16 cellular contexts compared by ENCODE assay signal in genomic region chr22:29003552-29003951, GRCh38. TPM values are rescaled to one million over a fixed set of nuclear protein-coding genes. Genes with fewer than 3 reads are reported as not detected.
DNase-seq lines count a peak whose midpoint lies in the region; ATAC-seq and TF ChIP-seq lines count a peak whose summit lies in the region.
"Had no signal": no experiment of that assay in that cellular context is flagged by ENCODE, and none has a peak within 500 bp of the region (broad histone marks: within the 10 kb centered on the region; RNA-seq: fewer than 3 reads in every experiment).

No MANE protein-coding gene starts in this region.

- no peak overlapping the region for H3K9ac ChIP-seq in HUES48 (ENCODE audit: low read depth, low read length)

- H3K27ac Mint-ChIP-seq in nephron progenitor cell (peak overlapping the region; percentile 48), T-helper 17 cell (no peak overlapping the region)

- no peaks in the 10 kb centered on the region for H3K9me3 ChIP-seq in HUES48 (ENCODE audit: control insufficient read depth, insufficient read depth, low read length)
- H3K9me3 ChIP-seq in ectodermal cell (ENCODE audit: control insufficient read depth, low read length): no peaks in the 10 kb centered on the region
- no peaks in the 10 kb centered on the region for H3K9me3 ChIP-seq in thyroid gland
- H3K9me3 ChIP-seq in T-helper 17 cell (ENCODE audit: control insufficient read depth, low read length, poor library complexity, severe bottlenecking): no peaks in the 10 kb centered on the region
- H3K9me3 ChIP-seq in body of pancreas: no peaks in the 10 kb centered on the region
- H3K9me3 ChIP-seq: SJSA1 had no signal

- H3K4me1 Mint-ChIP-seq in nephron progenitor cell (peaks cover 84% of the 10 kb centered on the region), T-helper 17 cell (peaks cover 4% of the 10 kb centered on the region)

- H3K27ac ChIP-seq in HUES48 (ENCODE audit: low read depth, low read length) (peak overlapping the region; percentile 96), ectodermal cell (ENCODE audit: insufficient read depth, low read depth, low read length, poor library complexity, severe bottlenecking) (peak overlapping the region; percentile 95), thyroid gland (peak overlapping the region; percentile 82 to 95 (median 90)), body of pancreas (peak overlapping the region in 2 of 4 donors; percentile 75 to 77)
- H3K27ac ChIP-seq: SJSA1 had no signal

- peaks cover 8% of the 10 kb centered on the region for H3K36me3 Mint-ChIP-seq in nephron progenitor cell (ENCODE audit: low read depth)
- H3K36me3 Mint-ChIP-seq in T-helper 17 cell (ENCODE audit: low read depth): no peaks in the 10 kb centered on the region

- TF ChIP-seq CTCF in nephron progenitor cell (IDR thresholded peaks at IDR 0.05) (no peak), thyroid gland (IDR thresholded peaks at IDR 0.05) (no peak), body of pancreas (IDR thresholded peaks at IDR 0.05) (no peak)

- DNase-seq in nephron progenitor cell (no peak), thyroid gland (no peak), T-helper 17 cell (no peak), body of pancreas (no peak)
- no peak for DNase-seq in stimulated activated naive CD8-positive, alpha-beta T cell treated with anti-CD3 and anti-CD28 coated beads, Interleukin-15, Interleukin-2, amounts not matched to agents 100 U/mL and 50 U/mL, for 24 hours
- DNase-seq: EL; KBM-7; NK-92 treated with Interleukin-12 subunit alpha and Interleukin-12 subunit beta, amount 100 ng/mL, for 24 hours; OCI-M1; RPMI8226 had no signal

- H3K27me3 Mint-ChIP-seq in nephron progenitor cell (ENCODE audit: low read depth, poor library complexity) (peaks cover 2% of the 10 kb centered on the region), T-helper 17 cell (peaks cover 16% of the 10 kb centered on the region)

- ATAC-seq in stimulated activated naive CD8-positive, alpha-beta T cell treated with anti-CD3 and anti-CD28 coated beads, Interleukin-15, Interleukin-2, amounts not matched to agents 100 U/mL and 50 U/mL, for 24 hours: no peak
- ATAC-seq in T-helper 17 cell (no peak), body of pancreas (no peak)

- intact Hi-C loops in thyroid gland (cut with DNase I): no loop called here
- intact Hi-C loops in body of pancreas (cut with DNase I): no loop called here

- no peak overlapping the region for H3K4me3 ChIP-seq in HUES48 (ENCODE audit: low read depth, low read length)
- no peak overlapping the region for H3K4me3 ChIP-seq in ectodermal cell (ENCODE audit: insufficient read depth, low read depth, low read length)
- H3K4me3 ChIP-seq in thyroid gland (replicated peaks in 1 of 3): no peak overlapping the region
- no peak overlapping the region for H3K4me3 ChIP-seq in body of pancreas
- H3K4me3 ChIP-seq: SJSA1 had no signal

- H3K4me1 ChIP-seq in HUES48 (ENCODE audit: control insufficient read depth, insufficient read depth, low read length) (peaks cover 44% of the 10 kb centered on the region), ectodermal cell (ENCODE audit: control insufficient read depth, insufficient read depth, low read length) (peaks cover 58% of the 10 kb centered on the region), thyroid gland (peaks cover 55 to 67% of the 10 kb centered on the region in 2 donors), body of pancreas (peaks cover 62% of the 10 kb centered on the region)

- H3K4me3 Mint-ChIP-seq in nephron progenitor cell (no peak overlapping the region), T-helper 17 cell (no peak overlapping the region)

- TF ChIP-seq POLR2A in thyroid gland (IDR thresholded peaks at IDR 0.05) (no peak), body of pancreas (IDR thresholded peaks at IDR 0.05) (no peak)

- H3K36me3 ChIP-seq in HUES48 (ENCODE audit: control insufficient read depth, insufficient read depth, low read length): no peaks in the 10 kb centered on the region
- no peaks in the 10 kb centered on the region for H3K36me3 ChIP-seq in ectodermal cell (ENCODE audit: control insufficient read depth, insufficient read depth, low read length)
- H3K36me3 ChIP-seq in thyroid gland: no peaks in the 10 kb centered on the region
- no peaks in the 10 kb centered on the region for H3K36me3 ChIP-seq in body of pancreas (replicated peaks in 1 of 2; ENCODE audit: insufficient read depth in 1 of 2, low read depth in 2 of 2)
- H3K36me3 ChIP-seq: SJSA1 had no signal

- no peaks in the 10 kb centered on the region for H3K9me3 Mint-ChIP-seq in nephron progenitor cell

- no peaks in the 10 kb centered on the region for H3K27me3 ChIP-seq in HUES48 (ENCODE audit: control insufficient read depth, insufficient read depth, low read length)
- no peaks in the 10 kb centered on the region for H3K27me3 ChIP-seq in ectodermal cell (ENCODE audit: control insufficient read depth, insufficient read depth, low read length, poor library complexity, severe bottlenecking)
- H3K27me3 ChIP-seq in thyroid gland: no peaks in the 10 kb centered on the region
- H3K27me3 ChIP-seq in body of pancreas: no peaks in the 10 kb centered on the region
- H3K27me3 ChIP-seq: SJSA1 had no signal

- WGBS in ectodermal cell, 2 experiments: 91 to 93% methylated on average over 4 of the region's 4 CpGs
- 73 to 77% methylated on average over 4 of the region's 4 CpGs for whole genome bisulfite sequencing in thyroid gland, 2 donors
- 94 to 96% methylated on average over 4 of the region's 4 CpGs for whole genome bisulfite sequencing in body of pancreas, 2 donors

RNA-seq across cellular contexts. Expression of gene C22orf31, which starts 58.1 kb away (rescaled TPM):
- not detected for polyA plus RNA-seq in ectodermal cell (2013, experiment 1 of 4)
- polyA plus RNA-seq in ectodermal cell (2013, experiment 2 of 4): not detected
- polyA plus RNA-seq in ectodermal cell (2013, experiment 3 of 4): not detected
- polyA plus RNA-seq in ectodermal cell (2013, experiment 4 of 4): not detected
- total RNA-seq in thyroid gland (not detected), T-helper 17 cell (not detected), body of pancreas (not detected)
- total RNA-seq: H4, HT1080, SJSA1 had no signal
- polyA plus RNA-seq: BJ had no signal
